16 cellular contexts compared by ENCODE assay signal in the genomic region with DNA sequence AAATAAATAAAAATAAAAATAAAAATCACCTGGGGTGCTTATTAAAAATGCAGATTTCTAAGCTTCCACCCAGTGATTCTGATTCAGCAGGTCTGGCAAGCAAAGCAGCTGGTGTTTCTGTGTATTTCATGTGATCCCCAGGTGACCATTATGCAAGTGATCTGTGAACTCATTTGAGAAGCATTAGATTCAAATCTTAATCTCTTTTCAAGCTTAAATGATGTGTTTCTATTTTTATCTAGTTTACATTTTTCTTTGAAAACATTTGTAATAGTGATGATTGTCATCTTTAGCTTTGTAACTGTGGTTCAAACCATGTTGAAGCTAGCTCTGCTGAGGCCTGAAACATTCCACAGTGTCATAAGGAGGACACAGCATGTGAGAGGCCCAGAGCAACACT.
DNase-seq lines count a peak whose midpoint lies in the region; ATAC-seq, FAIRE-seq and TF ChIP-seq lines count a peak whose summit lies in the region.
"Had no signal": no experiment of that assay in that cellular context is flagged by ENCODE, and none has a peak within 500 bp of the region (broad histone marks: within the 10 kb centered on the region; RNA-seq: fewer than 3 reads in every experiment).

No MANE protein-coding gene starts in this region.

- no peaks in the 10 kb centered on the region for H3K9me3 ChIP-seq in esophagus muscularis mucosa
- H3K9me3 ChIP-seq: SJCRH30 had no signal

- no peak for TF ChIP-seq POLR2A in esophagus muscularis mucosa (IDR thresholded peaks at IDR 0.05; ENCODE audit: low read depth)

- no peak for TF ChIP-seq EP300 in esophagus muscularis mucosa (IDR thresholded peaks at IDR 0.05)

- H3K36me3 ChIP-seq in esophagus muscularis mucosa, result no peaks in the 10 kb centered on the region
- H3K36me3 ChIP-seq: SJCRH30 had no signal

- ATAC-seq in HG03025 (IDR thresholded peaks at IDR 0.05; ENCODE audit: low FRiP score, unreplicated experiment) (no peak), Right ventricle myocardium superior (ENCODE audit: poor library complexity) (no peak), GM18498 (IDR thresholded peaks at IDR 0.05; ENCODE audit: unreplicated experiment) (no peak)

- peak; percentile 3 for DNase-seq in AG10803 (ENCODE audit: low read depth)
- DNase-seq in NCI-H69 (lab: John Stamatoyannopoulos, UW), result peak; percentile 65
- no peak for DNase-seq in esophagus muscularis mucosa (ENCODE audit: extremely low spot score)
- no peak for DNase-seq in NCI-H2107 (lab: John Stamatoyannopoulos, UW)
- DNase-seq in Right ventricle myocardium superior, result no peak
- DNase-seq: DMS 273 treated with DMSO at 0.1 percent for 48 hours, GOT3, MV-4-11, NCI-H187 treated with DMSO at 0.1 percent for 48 hours, NCI-H510A treated with DMSO at 0.1 percent for 48 hours, SJCRH30 had no signal

- no peaks in the 10 kb centered on the region for H3K27me3 ChIP-seq in esophagus muscularis mucosa
- H3K27me3 ChIP-seq: SJCRH30 had no signal

- TF ChIP-seq CTCF in AG10803 (conservative IDR thresholded peaks at IDR 0.05; ENCODE audit: low read length) (no peak), esophagus muscularis mucosa (IDR thresholded peaks at IDR 0.05) (no peak)

- peak; percentile 87 for FAIRE-seq in islet of Langerhans (lab: Jason Lieb, UNC)
- FAIRE-seq: GM12892 had no signal

- intact Hi-C loops in esophagus muscularis mucosa (cut with DNase I), result no loop called here
- intact Hi-C loops in Right ventricle myocardium superior (cut with DNase I), result no loop called here

- H3K4me1 ChIP-seq in esophagus muscularis mucosa, result peaks cover 7 to 37% (median 27%) of the 10 kb centered on the region in 4 donors

- H3K4me3 ChIP-seq in AG10803 (ENCODE audit: low read length), result no peak overlapping the region
- no peak overlapping the region for H3K4me3 ChIP-seq in esophagus muscularis mucosa
- H3K4me3 ChIP-seq: SJCRH30 had no signal

- H3K27ac ChIP-seq in esophagus muscularis mucosa (replicated peaks in 1 of 4), result peak overlapping the region in 3 of 4 donors; percentile 3 to 42 (median 8)
- H3K27ac ChIP-seq: C4-2B, SJCRH30 had no signal

Comparison
In these comparisons a context has a peak if more than half of its experiments do, and no peak if none do; other contexts are left out.
1. DNase-seq: peak in AG10803 (single experiment) and NCI-H69 (single experiment); none in esophagus muscularis mucosa (single experiment), NCI-H2107 (single experiment) and Right ventricle myocardium superior (single experiment).